Comparison of ENCODE assay signal across 1 cellular context in genomic region chr1:150235852-150236613, GRCh38.
TF ChIP-seq lines count a peak whose summit lies in the region.

ANP32E (minus strand) TSS chr1:150236112; CDS start chr1:150235786, 326 bp downstream.

TF ChIP-seq in HEK293, 187 proteins besides CTCF, POLR2A, EP300 and RAD21 (continued from another document and continues in another):
- TF ChIP-seq TSHZ1 (tag by site-specific recombination; IDR thresholded peaks at IDR 0.05; ENCODE audit: borderline replicate concordance) = peak; percentile 39; the same call in 1 of the 2 replicates
- TF ChIP-seq ZSCAN18 (tag by site-specific recombination; IDR thresholded peaks at IDR 0.05) = peak; percentile 98
- TF ChIP-seq ZBTB10 (tag by site-specific recombination; IDR thresholded peaks at IDR 0.05) = peak; percentile 94
- TF ChIP-seq ZNF354C (tag by site-specific recombination; IDR thresholded peaks at IDR 0.05; ENCODE audit: borderline replicate concordance, low read depth) = no peak
- TF ChIP-seq ZFP41 (tag by site-specific recombination; IDR thresholded peaks at IDR 0.05; ENCODE audit: borderline replicate concordance) = no peak
- peak; percentile 100 for TF ChIP-seq ZSCAN4 (tag by site-specific recombination; IDR thresholded peaks at IDR 0.05)
- TF ChIP-seq MZF1 (tag by site-specific recombination; IDR thresholded peaks at IDR 0.05; ENCODE audit: borderline replicate concordance) = peak; percentile 72; the same call in 1 of the 2 replicates
- peak; percentile 52 for TF ChIP-seq IKZF3 (tag by site-specific recombination; IDR thresholded peaks at IDR 0.05)
- TF ChIP-seq GLIS1 (tag by site-specific recombination; IDR thresholded peaks at IDR 0.05) = peak; percentile 73
- TF ChIP-seq ZSCAN23 (tag by site-specific recombination; IDR thresholded peaks at IDR 0.05) = peak; percentile 98
- TF ChIP-seq ZNF169 (tag by site-specific recombination; IDR thresholded peaks at IDR 0.05) = no peak
- TF ChIP-seq ZFP69B (tag by site-specific recombination; IDR thresholded peaks at IDR 0.05) = peak; percentile 85; the same call in 1 of the 2 replicates
- no peak for TF ChIP-seq ZNF510 (tag by site-specific recombination; IDR thresholded peaks at IDR 0.05; ENCODE audit: insufficient replicate concordance)
- 0 out of 2 replicates have a peak, but pooled peaks have one; percentile 10 for TF ChIP-seq ZNF518A (tag by site-specific recombination; conservative IDR thresholded peaks at IDR 0.05; ENCODE audit: low read depth)
- TF ChIP-seq ZNF707 (tag by site-specific recombination; IDR thresholded peaks at IDR 0.05) = no peak
- TF ChIP-seq ZNF132 (tag by site-specific recombination; IDR thresholded peaks at IDR 0.05; ENCODE audit: borderline replicate concordance) = no peak
- no peak for TF ChIP-seq ZNF266 (tag by site-specific recombination; IDR thresholded peaks at IDR 0.05; ENCODE audit: low read depth)
- no peak for TF ChIP-seq ZNF544 (tag by site-specific recombination; IDR thresholded peaks at IDR 0.05)
- no peak for TF ChIP-seq ZBTB49 (tag by site-specific recombination; IDR thresholded peaks at IDR 0.05; ENCODE audit: low read depth)
- no peak for TF ChIP-seq ZNF211 (tag by site-specific recombination; IDR thresholded peaks at IDR 0.05; ENCODE audit: low read depth)
- TF ChIP-seq ZSCAN30 (tag by site-specific recombination; IDR thresholded peaks at IDR 0.05) = no peak
- TF ChIP-seq ZNF658 (tag by site-specific recombination; IDR thresholded peaks at IDR 0.05) = no peak
- no peak for TF ChIP-seq ZNF521 (tag by site-specific recombination; IDR thresholded peaks at IDR 0.05)
- peak; percentile 98 for TF ChIP-seq ZNF362 (tag by site-specific recombination; IDR thresholded peaks at IDR 0.05)
- no peak for TF ChIP-seq ZNF311 (tag by site-specific recombination; IDR thresholded peaks at IDR 0.05; ENCODE audit: borderline replicate concordance)
- TF ChIP-seq ZBTB1 (tag by site-specific recombination; IDR thresholded peaks at IDR 0.05) = peak; percentile 91; the same call in 1 of the 2 replicates
- TF ChIP-seq KLF17 (tag by site-specific recombination; IDR thresholded peaks at IDR 0.05) = peak; percentile 94
- TF ChIP-seq TRIM28 (IDR thresholded peaks at IDR 0.05; ENCODE audit: borderline replicate concordance, low read length) = peak; percentile 83; the same call in 1 of the 2 replicates
- peak; percentile 97 for TF ChIP-seq ZFHX2 (tag by site-specific recombination; conservative IDR thresholded peaks at IDR 0.05)
- peak; percentile 78 for TF ChIP-seq KLF1 (tag by site-specific recombination; IDR thresholded peaks at IDR 0.05)
- TF ChIP-seq REPIN1 (tag by site-specific recombination; IDR thresholded peaks at IDR 0.05; ENCODE audit: low read depth) = peak; percentile 94; the same call in 1 of the 2 replicates
- peak; percentile 90 for TF ChIP-seq ZNF18 (tag by site-specific recombination; IDR thresholded peaks at IDR 0.05)
- TF ChIP-seq ZNF114 (tag by site-specific recombination; IDR thresholded peaks at IDR 0.05) = no peak
- no peak for TF ChIP-seq ZNF302 (tag by site-specific recombination; IDR thresholded peaks at IDR 0.05; ENCODE audit: low read depth)
